In genomic region chr4:173333658-173334084, GRCh38 we compare ENCODE assay signal across 8 cellular contexts. TPM values are rescaled to one million over a fixed set of nuclear protein-coding genes. Genes with fewer than 3 reads are reported as not detected.
DNase-seq lines count a peak whose midpoint lies in the region; ATAC-seq and TF ChIP-seq lines count a peak whose summit lies in the region.

No MANE protein-coding gene starts in this region.

- H3K4me3 ChIP-seq in OCI-LY3 (ENCODE audit: low read length), result peak overlapping the region; percentile 91
- H3K4me3 ChIP-seq in adipocyte (ENCODE audit: low read length), result peak overlapping the region; percentile 98
- H3K4me3 ChIP-seq in right atrium auricular region, result peak overlapping the region; percentile 92 to 94

- H3K36me3 ChIP-seq in OCI-LY3 (replicated peaks; ENCODE audit: low read depth, low read length) (peaks cover 44% of the 10 kb centered on the region), adipocyte (ENCODE audit: control insufficient read depth, insufficient read depth, low read length, severe bottlenecking) (peaks cover 21% of the 10 kb centered on the region), right atrium auricular region (peaks cover 30% of the 10 kb centered on the region)

- peaks cover 57% of the 10 kb centered on the region for H3K79me2 ChIP-seq in OCI-LY3 (ENCODE audit: low read length)

- H3K9me3 ChIP-seq in OCI-LY3 (ENCODE audit: insufficient read depth, low read length), result no peaks in the 10 kb centered on the region
- no peaks in the 10 kb centered on the region for H3K9me3 ChIP-seq in adipocyte (ENCODE audit: control insufficient read depth, low read length)
- no peaks in the 10 kb centered on the region for H3K9me3 ChIP-seq in right atrium auricular region

- ATAC-seq in GM21825 (IDR thresholded peaks at IDR 0.05; ENCODE audit: unreplicated experiment) (peak; percentile 4), GM18858 (IDR thresholded peaks at IDR 0.05; ENCODE audit: unreplicated experiment) (no peak)

- peak overlapping the region; percentile 93 for H3K4me2 ChIP-seq in OCI-LY3 (ENCODE audit: low read length)

- DNase-seq in COLO668 (lab: John Stamatoyannopoulos, UW; ENCODE audit: unreplicated experiment), result peak; percentile 65
- DNase-seq in adipocyte (ENCODE audit: low read depth), result peak; percentile 70
- DNase-seq in right atrium auricular region (ENCODE audit: low spot score), result no peak
- DNase-seq in putamen (ENCODE audit: low spot score), result peak; percentile 55
- no peak for DNase-seq in NCI-H526 treated with DMSO at 0.1 percent for 48 hours (lab: John Stamatoyannopoulos, UW)

- H3K4me1 ChIP-seq in OCI-LY3 (ENCODE audit: low read length) (peaks cover 25% of the 10 kb centered on the region), adipocyte (ENCODE audit: control insufficient read depth, insufficient read depth, low read length) (peaks cover 16% of the 10 kb centered on the region), right atrium auricular region (peaks cover 0 to 18% of the 10 kb centered on the region in 2 donors)

- H3K9ac ChIP-seq in OCI-LY3 (ENCODE audit: low read length) (peak overlapping the region; percentile 100), adipocyte (ENCODE audit: low read length) (peak overlapping the region; percentile 99)

- H3K27me3 ChIP-seq in OCI-LY3 (ENCODE audit: low read depth, low read length) (no peaks in the 10 kb centered on the region), adipocyte (replicated peaks; ENCODE audit: control insufficient read depth, insufficient read depth, low read length) (no peaks in the 10 kb centered on the region), right atrium auricular region (no peaks in the 10 kb centered on the region)

- peaks cover 15% of the 10 kb centered on the region for H4K20me1 ChIP-seq in OCI-LY3 (ENCODE audit: insufficient read depth, low read length)

- H2AFZ ChIP-seq in OCI-LY3 (ENCODE audit: low read depth, low read length), result peak overlapping the region; percentile 19; the same call in 1 of the 2 replicates

- TF ChIP-seq CTCF in OCI-LY3 (IDR thresholded peaks at IDR 0.05; ENCODE audit: low read depth, low read length) (no peak), right atrium auricular region (IDR thresholded peaks at IDR 0.05) (no peak)

- H3K27ac ChIP-seq in OCI-LY3 (ENCODE audit: low read length), result peak overlapping the region; percentile 90
- H3K27ac ChIP-seq in right atrium auricular region, result peak overlapping the region; percentile 99 to 100

RNA-seq across cellular contexts. Expression of gene HMGB2, which starts 0.5 kb away (rescaled TPM):
- 10 to 100 TPM; 34.4 to 41.7 TPM for total RNA-seq in right atrium auricular region

RNA-seq across cellular contexts. Expression of gene SAP30, which starts 37.1 kb away (rescaled TPM):
- total RNA-seq in right atrium auricular region, result 10 to 100 TPM; 25.4 to 27.3 TPM

Comparison
In these comparisons a context has a peak if more than half of its experiments do, and no peak if none do; other contexts are left out.
1. DNase-seq: peak in COLO668 (single experiment), adipocyte (single experiment) and putamen (single experiment); none in right atrium auricular region (single experiment) and NCI-H526 treated with DMSO at 0.1 percent for 48 hours (single experiment).
2. Peak in every context shown above with its lines, with median percentiles within 50 percentile points of each other: H3K4me3 ChIP-seq.